Comparison of ENCODE assay signal across 27 cellular contexts in genomic region chr22:46465793-46466192, GRCh38.
DNase-seq lines count a peak whose midpoint lies in the region; ATAC-seq and TF ChIP-seq lines count a peak whose summit lies in the region.
"Had no signal": no experiment of that assay in that cellular context is flagged by ENCODE, and none has a peak within 500 bp of the region (broad histone marks: within the 10 kb centered on the region; RNA-seq: fewer than 3 reads in every experiment).

No MANE protein-coding gene starts in this region.

- TF ChIP-seq CTCF in nephron (IDR thresholded peaks at IDR 0.05; ENCODE audit: unreplicated experiment in 3 of 3) (no peak), upper lobe of left lung (IDR thresholded peaks at IDR 0.05) (no peak)

- peaks cover 6% of the 10 kb centered on the region for H3K27me3 Mint-ChIP-seq in nephron (ENCODE audit: low read depth)
- H3K27me3 Mint-ChIP-seq: activated CD4-positive, alpha-beta T cell treated with anti-CD3 and anti-CD28 coated beads, Interleukin-2, amount 10 ng/mL, durations not matched to agents 24 days and 14 days had no signal

- no peaks in the 10 kb centered on the region for H3K9me3 ChIP-seq in upper lobe of left lung
- H3K9me3 ChIP-seq: mucosa of descending colon had no signal

- H3K4me1 Mint-ChIP-seq in nephron: peaks cover 25% of the 10 kb centered on the region
- H3K4me1 Mint-ChIP-seq: activated CD4-positive, alpha-beta T cell treated with anti-CD3 and anti-CD28 coated beads, Interleukin-2, amount 10 ng/mL, durations not matched to agents 24 days and 14 days; CD4-positive, alpha-beta memory T cell; immature natural killer cell; stimulated activated effector memory CD8-positive, alpha-beta T cell treated with anti-CD3 and anti-CD28 coated beads, Interleukin-12 subunit alpha, Interleukin-12 subunit beta, amount 100 ng/mL, for 72 hours had no signal

- 46 to 68% methylated on average over 7 to 12 of the region's 12 CpGs for WGBS in upper lobe of left lung, 2 donors

- TF ChIP-seq POLR2A in upper lobe of left lung (IDR thresholded peaks at IDR 0.05): no peak

- H3K4me3 Mint-ChIP-seq in nephron: no peak overlapping the region
- H3K4me3 Mint-ChIP-seq: activated CD4-positive, alpha-beta T cell treated with anti-CD3 and anti-CD28 coated beads, Interleukin-2, amount 10 ng/mL, durations not matched to agents 24 days and 14 days; CD4-positive, alpha-beta memory T cell; immature natural killer cell; natural killer cell treated with Interleukin-12 subunit alpha and Interleukin-12 subunit beta and Interleukin-15 and Interleukin-18, amount 100 ng/mL, for 72 hours; stimulated activated effector memory CD8-positive, alpha-beta T cell treated with anti-CD3 and anti-CD28 coated beads, Interleukin-12 subunit alpha, Interleukin-12 subunit beta, amount 100 ng/mL, for 72 hours had no signal

- peaks cover 6% of the 10 kb centered on the region for H3K36me3 Mint-ChIP-seq in nephron (ENCODE audit: low read depth)
- H3K36me3 Mint-ChIP-seq: CD4-positive, alpha-beta memory T cell; immature natural killer cell; natural killer cell treated with Interleukin-12 subunit alpha and Interleukin-12 subunit beta and Interleukin-15 and Interleukin-18, amount 100 ng/mL, for 72 hours; stimulated activated effector memory CD8-positive, alpha-beta T cell treated with anti-CD3 and anti-CD28 coated beads, Interleukin-12 subunit alpha, Interleukin-12 subunit beta, amount 100 ng/mL, for 72 hours had no signal

- in situ Hi-C loops in T47D (cut with HindIII; ENCODE audit: low pct_unique_long_range_greater_than_20kb, low sequenced_read_pairs): no loop called here

- ATAC-seq in upper lobe of left lung (ENCODE audit: low FRiP score in 2 of 2): peak; percentile 12 to 69
- no peak for ATAC-seq in HG03565 (IDR thresholded peaks at IDR 0.05; ENCODE audit: unreplicated experiment)
- ATAC-seq in GM18867 (IDR thresholded peaks at IDR 0.05; ENCODE audit: unreplicated experiment): no peak
- ATAC-seq: mucosa of descending colon; natural killer cell treated with Interleukin-12 subunit alpha and Interleukin-12 subunit beta and Interleukin-15 and Interleukin-18, amount 100 ng/mL, for 72 hours; sciatic nerve; stimulated activated effector memory CD8-positive, alpha-beta T cell treated with anti-CD3 and anti-CD28 coated beads, Interleukin-12 subunit alpha, Interleukin-12 subunit beta, amount 100 ng/mL, for 72 hours had no signal

- peak overlapping the region in 2 of 3 experiments; percentile 86 to 89 for H3K27ac Mint-ChIP-seq in nephron
- H3K27ac Mint-ChIP-seq: activated CD4-positive, alpha-beta T cell treated with anti-CD3 and anti-CD28 coated beads, Interleukin-2, amount 10 ng/mL, durations not matched to agents 24 days and 14 days; CD4-positive, alpha-beta memory T cell; immature natural killer cell; natural killer cell treated with Interleukin-12 subunit alpha and Interleukin-12 subunit beta and Interleukin-15 and Interleukin-18, amount 100 ng/mL, for 72 hours; stimulated activated effector memory CD8-positive, alpha-beta T cell treated with anti-CD3 and anti-CD28 coated beads, Interleukin-12 subunit alpha, Interleukin-12 subunit beta, amount 100 ng/mL, for 72 hours had no signal

- no peak overlapping the region for H3K4me3 ChIP-seq in upper lobe of left lung
- H3K4me3 ChIP-seq: mucosa of descending colon had no signal

- no peaks in the 10 kb centered on the region for H3K9me3 Mint-ChIP-seq in nephron
- H3K9me3 Mint-ChIP-seq: activated CD4-positive, alpha-beta T cell treated with anti-CD3 and anti-CD28 coated beads, Interleukin-2, amount 10 ng/mL, durations not matched to agents 24 days and 14 days; CD4-positive, alpha-beta memory T cell; immature natural killer cell; natural killer cell treated with Interleukin-12 subunit alpha and Interleukin-12 subunit beta and Interleukin-15 and Interleukin-18, amount 100 ng/mL, for 72 hours; stimulated activated effector memory CD8-positive, alpha-beta T cell treated with anti-CD3 and anti-CD28 coated beads, Interleukin-12 subunit alpha, Interleukin-12 subunit beta, amount 100 ng/mL, for 72 hours had no signal

- peaks cover 11 to 24% (median 16%) of the 10 kb centered on the region in 4 donors for H3K4me1 ChIP-seq in upper lobe of left lung

- H3K27ac ChIP-seq in upper lobe of left lung: peak overlapping the region; percentile 44 to 73 (median 58)
- H3K27ac ChIP-seq: VCaP had no signal

- H3K27me3 ChIP-seq in upper lobe of left lung: no peaks in the 10 kb centered on the region

- peak; percentile 26 for DNase-seq in NCI-H2196 (lab: John Stamatoyannopoulos, UW; ENCODE audit: unreplicated experiment)
- DNase-seq in NCI-H2196 treated with DMSO at 0.1 percent for 48 hours (lab: John Stamatoyannopoulos, UW; ENCODE audit: unreplicated experiment): no peak
- DNase-seq in T47D (ENCODE audit: low read depth in 1 of 2, low spot score in 1 of 2): peak; percentile 71 to 96
- DNase-seq in upper lobe of left lung: peak in 1 of 2 donors; percentile 72
- no peak for DNase-seq in NOMO-1 (lab: John Stamatoyannopoulos, UW; ENCODE audit: unreplicated experiment in 2 of 2)
- DNase-seq: 8988T; activated CD4-positive, alpha-beta T cell treated with anti-CD3 and anti-CD28 coated beads, Interleukin-2, amount 10 ng/mL, durations not matched to agents 24 days and 14 days; activated T-cell treated with anti-CD3 and anti-CD28 coated beads, Interleukin-2, amount 50 U/mL, for 48 hours; CD4-positive, alpha-beta memory T cell; DMS153; GDM1; HCEC 1CT; hypothalamus; immature natural killer cell; KBM-7; MM.1S; NCI-H446; stimulated activated CD4-positive, alpha-beta T cell treated with anti-CD3 and anti-CD28 coated beads, Interleukin-4, amount 100 ng/mL, for 24 hours; substantia nigra had no signal

- TF ChIP-seq EP300 in upper lobe of left lung (IDR thresholded peaks at IDR 0.05): no peak

- no peaks in the 10 kb centered on the region for H3K36me3 ChIP-seq in upper lobe of left lung

Comparison
In these comparisons a context has a peak if more than half of its experiments do, and no peak if none do; other contexts are left out.
1. DNase-seq: peak in NCI-H2196 (single experiment) and T47D (2 of 2); none in NCI-H2196 treated with DMSO at 0.1 percent for 48 hours (single experiment) and NOMO-1 (0 of 2).
2. ATAC-seq: peak in upper lobe of left lung (2 of 2); none in HG03565 (single experiment) and GM18867 (single experiment).